In the genomic region with DNA sequence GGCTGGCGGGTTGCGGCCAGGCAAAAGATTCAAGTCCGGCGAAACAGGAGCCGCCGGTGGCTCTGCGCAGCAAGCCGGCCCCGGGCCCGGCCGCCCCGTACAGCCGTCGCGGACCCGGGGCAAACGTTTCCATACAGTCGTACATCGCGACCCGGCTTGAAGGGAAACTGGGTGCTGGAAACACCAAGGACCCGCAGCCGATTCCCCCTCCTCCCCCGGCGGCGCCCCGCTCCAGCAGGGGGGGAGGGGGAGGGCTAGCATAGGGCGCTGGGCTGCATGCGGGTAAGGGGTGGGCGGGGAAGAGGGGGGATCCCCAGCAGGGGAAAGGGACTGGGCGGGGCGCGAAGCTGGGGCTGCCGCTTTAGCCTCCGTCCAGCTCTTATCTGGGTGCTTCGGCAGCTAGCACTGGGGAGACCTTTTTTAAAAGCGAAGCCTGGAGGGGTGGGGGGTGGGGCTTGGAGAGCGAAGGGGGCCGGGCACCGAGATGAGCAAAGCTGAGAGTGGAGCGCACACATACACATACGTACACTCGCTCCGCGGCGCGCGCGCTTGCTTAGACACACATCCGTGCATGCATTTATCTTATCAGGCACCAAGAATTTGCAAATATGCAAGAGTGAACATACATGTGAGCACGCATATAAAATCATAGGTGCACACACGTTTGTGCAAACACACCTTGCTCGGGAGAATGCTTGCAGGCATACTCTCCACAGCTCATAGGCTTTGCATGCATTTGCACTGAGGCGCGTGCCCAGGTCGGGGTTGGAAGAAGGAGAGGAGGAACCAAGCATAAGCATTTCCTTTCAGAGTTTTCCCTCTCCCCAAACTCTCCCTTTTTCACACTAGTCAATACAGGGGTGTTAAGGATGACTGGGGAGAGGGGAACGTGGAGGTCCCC, we compare ENCODE assay signal across 1 cellular context.
TF ChIP-seq lines count a peak whose summit lies in the region.

No MANE protein-coding gene starts in this region.

TF ChIP-seq in HCT116, 20 proteins besides CTCF, POLR2A, EP300 and RAD21 (continued from another document):
- TF ChIP-seq, protein P1, sequence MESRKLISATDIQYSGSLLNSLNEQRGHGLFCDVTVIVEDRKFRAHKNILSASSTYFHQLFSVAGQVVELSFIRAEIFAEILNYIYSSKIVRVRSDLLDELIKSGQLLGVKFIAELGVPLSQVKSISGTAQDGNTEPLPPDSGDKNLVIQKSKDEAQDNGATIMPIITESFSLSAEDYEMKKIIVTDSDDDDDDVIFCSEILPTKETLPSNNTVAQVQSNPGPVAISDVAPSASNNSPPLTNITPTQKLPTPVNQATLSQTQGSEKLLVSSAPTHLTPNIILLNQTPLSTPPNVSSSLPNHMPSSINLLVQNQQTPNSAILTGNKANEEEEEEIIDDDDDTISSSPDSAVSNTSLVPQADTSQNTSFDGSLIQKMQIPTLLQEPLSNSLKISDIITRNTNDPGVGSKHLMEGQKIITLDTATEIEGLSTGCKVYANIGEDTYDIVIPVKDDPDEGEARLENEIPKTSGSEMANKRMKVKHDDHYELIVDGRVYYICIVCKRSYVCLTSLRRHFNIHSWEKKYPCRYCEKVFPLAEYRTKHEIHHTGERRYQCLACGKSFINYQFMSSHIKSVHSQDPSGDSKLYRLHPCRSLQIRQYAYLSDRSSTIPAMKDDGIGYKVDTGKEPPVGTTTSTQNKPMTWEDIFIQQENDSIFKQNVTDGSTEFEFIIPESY (IDR thresholded peaks at IDR 0.05; ENCODE audit: extremely low read depth, insufficient replicate concordance, low read length): no peak
- TF ChIP-seq ZFX (IDR thresholded peaks at IDR 0.05) (no peak; the same call in 1 of the 2 replicates), EGR1 (IDR thresholded peaks at IDR 0.05; ENCODE audit: low read depth) (no peak), FOSL1 (IDR thresholded peaks at IDR 0.05; ENCODE audit: low read depth) (no peak), ZNF274 (IDR thresholded peaks at IDR 0.05; ENCODE audit: low read depth, low read length) (no peak), SP1 (IDR thresholded peaks at IDR 0.05; ENCODE audit: low read depth) (no peak)
